12 cellular contexts compared by ENCODE assay signal in the genomic region with DNA sequence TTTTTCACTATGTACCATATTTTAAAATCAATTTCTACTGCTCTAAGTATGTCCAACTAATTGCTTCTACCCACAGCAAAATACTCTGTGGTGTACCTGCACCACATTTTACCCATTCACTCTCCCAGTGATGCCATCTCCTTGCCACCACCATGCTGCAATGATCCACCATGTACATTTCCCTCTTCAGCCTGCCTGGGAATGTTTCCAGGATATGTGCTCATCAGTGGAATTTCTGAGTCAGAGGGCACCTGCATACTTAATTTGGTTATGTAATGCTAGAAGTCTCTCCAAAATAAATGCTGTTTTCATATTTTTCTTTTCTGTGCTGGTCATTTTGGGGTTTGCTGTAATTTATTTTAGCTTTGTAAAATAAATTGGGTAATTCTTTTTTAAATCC. TPM values are rescaled to one million over a fixed set of nuclear protein-coding genes. Genes with fewer than 3 reads are reported as not detected.
DNase-seq lines count a peak whose midpoint lies in the region; ATAC-seq and TF ChIP-seq lines count a peak whose summit lies in the region.
"Had no signal": no experiment of that assay in that cellular context is flagged by ENCODE, and none has a peak within 500 bp of the region (broad histone marks: within the 10 kb centered on the region; RNA-seq: fewer than 3 reads in every experiment).

No MANE protein-coding gene starts in this region.

- H3K4me3 Mint-ChIP-seq in HFFc6 = no peak overlapping the region
- H3K4me3 Mint-ChIP-seq in T-cell = no peak overlapping the region
- H3K4me3 Mint-ChIP-seq in naive thymus-derived CD4-positive, alpha-beta T cell = no peak overlapping the region
- H3K4me3 Mint-ChIP-seq: activated naive CD8-positive, alpha-beta T cell had no signal

- intact Hi-C loops in naive thymus-derived CD4-positive, alpha-beta T cell (cut with micrococcal nuclease) = loop anchor here in 1 of 2 donors (5.0 kb wide), 1 partner anchor 32 kb away; a partner anchor contains a TSS

- H3K9ac ChIP-seq in adipocyte (ENCODE audit: low read length) = no peak overlapping the region

- TF ChIP-seq CTCF in HFFc6 (IDR thresholded peaks at IDR 0.05) = no peak

- H3K27me3 ChIP-seq in adipocyte (replicated peaks; ENCODE audit: control insufficient read depth, insufficient read depth, low read length) = peaks cover 6% of the 10 kb centered on the region
- H3K27me3 ChIP-seq in naive thymus-derived CD4-positive, alpha-beta T cell (ENCODE audit: control insufficient read depth in 2 of 2, insufficient read depth in 2 of 2, low read length in 2 of 2) = no peaks in the 10 kb centered on the region
- H3K27me3 ChIP-seq: suprapubic skin had no signal

- DNase-seq in ACHN (peak; percentile 89), HFFc6 (peak; percentile 66), adipocyte (ENCODE audit: low read depth) (peak; percentile 52), glomerular endothelial cell (ENCODE audit: extremely low read depth, low read depth, low spot score) (peak; percentile 58), T-cell (no peak), iPS-NIHi7 (ENCODE audit: extremely low spot score) (no peak), RPMI8226 (no peak)
- DNase-seq in naive thymus-derived CD4-positive, alpha-beta T cell = no peak
- DNase-seq: C1 segment of cervical spinal cord, midbrain had no signal

- H3K36me3 ChIP-seq in adipocyte (ENCODE audit: control insufficient read depth, insufficient read depth, low read length, severe bottlenecking) = no peaks in the 10 kb centered on the region
- no peaks in the 10 kb centered on the region for H3K36me3 ChIP-seq in naive thymus-derived CD4-positive, alpha-beta T cell (ENCODE audit: control insufficient read depth in 2 of 3, insufficient read depth in 3 of 3, low read length in 3 of 3)
- H3K36me3 ChIP-seq: suprapubic skin had no signal

- peaks cover 7% of the 10 kb centered on the region for H3K27me3 Mint-ChIP-seq in HFFc6 (ENCODE audit: insufficient read depth)
- peaks cover 0 to 3% of the 10 kb centered on the region in 2 donors for H3K27me3 Mint-ChIP-seq in T-cell
- peaks cover 0 to 18% (median 0%) of the 10 kb centered on the region in 5 donors for H3K27me3 Mint-ChIP-seq in naive thymus-derived CD4-positive, alpha-beta T cell
- H3K27me3 Mint-ChIP-seq: activated naive CD8-positive, alpha-beta T cell had no signal

- no peak overlapping the region for H3K4me3 ChIP-seq in adipocyte (ENCODE audit: low read length)
- no peak overlapping the region for H3K4me3 ChIP-seq in naive thymus-derived CD4-positive, alpha-beta T cell (ENCODE audit: low read length)
- H3K4me3 ChIP-seq: suprapubic skin had no signal

- no peak overlapping the region for H3K27ac ChIP-seq in naive thymus-derived CD4-positive, alpha-beta T cell (ENCODE audit: low read depth, low read length)
- H3K27ac ChIP-seq: suprapubic skin had no signal

- H3K4me1 Mint-ChIP-seq in HFFc6 (ENCODE audit: low read depth) (peaks cover 17% of the 10 kb centered on the region), T-cell (peaks cover 12 to 25% (median 14%) of the 10 kb centered on the region in 3 donors)
- H3K4me1 Mint-ChIP-seq in naive thymus-derived CD4-positive, alpha-beta T cell = peaks cover 6 to 26% (median 18%) of the 10 kb centered on the region in 7 donors

- POLR2A ChIA-PET in T-cell (lab: Charles Lee) = no interaction called here
- POLR2A ChIA-PET in naive thymus-derived CD4-positive, alpha-beta T cell (lab: Charles Lee) = no interaction called here

- in situ Hi-C loops in ACHN (cut with HindIII; ENCODE audit: low pct_ligation_motif_present, low pct_unique_long_range_greater_than_20kb, low sequenced_read_pairs) = no loop called here

- H3K36me3 Mint-ChIP-seq in HFFc6 (ENCODE audit: low read depth) = no peaks in the 10 kb centered on the region
- H3K36me3 Mint-ChIP-seq in T-cell = no peaks in the 10 kb centered on the region
- H3K36me3 Mint-ChIP-seq in naive thymus-derived CD4-positive, alpha-beta T cell = peaks cover 0 to 4% (median 0%) of the 10 kb centered on the region in 5 donors

- H3K27ac Mint-ChIP-seq in HFFc6 (no peak overlapping the region; the same call in 1 of the 2 replicates), T-cell (no peak overlapping the region)
- no peak overlapping the region for H3K27ac Mint-ChIP-seq in naive thymus-derived CD4-positive, alpha-beta T cell
- H3K27ac Mint-ChIP-seq: activated naive CD8-positive, alpha-beta T cell had no signal

- ATAC-seq in T-cell (replicated peaks in 1 of 4) = no peak
- no peak for ATAC-seq in naive thymus-derived CD4-positive, alpha-beta T cell

- H3K9me3 Mint-ChIP-seq in HFFc6 = no peaks in the 10 kb centered on the region
- peaks cover 0 to 8% (median 4%) of the 10 kb centered on the region in 3 donors for H3K9me3 Mint-ChIP-seq in T-cell
- peaks cover 0 to 10% (median 4%) of the 10 kb centered on the region in 11 donors for H3K9me3 Mint-ChIP-seq in naive thymus-derived CD4-positive, alpha-beta T cell

- no peaks in the 10 kb centered on the region for H3K9me3 ChIP-seq in adipocyte (ENCODE audit: control insufficient read depth, low read length)
- no peaks in the 10 kb centered on the region for H3K9me3 ChIP-seq in naive thymus-derived CD4-positive, alpha-beta T cell (ENCODE audit: control insufficient read depth in 2 of 3, low read length in 3 of 3)

- CTCF ChIA-PET in T-cell (lab: Charles Lee) = no interaction called here
- CTCF ChIA-PET in naive thymus-derived CD4-positive, alpha-beta T cell (lab: Charles Lee) = no interaction called here

- H3K4me1 ChIP-seq in adipocyte (ENCODE audit: control insufficient read depth, insufficient read depth, low read length) = peaks cover 9% of the 10 kb centered on the region
- H3K4me1 ChIP-seq in naive thymus-derived CD4-positive, alpha-beta T cell (ENCODE audit: control insufficient read depth in 2 of 2, insufficient read depth in 2 of 2, low read length in 2 of 2) = peaks cover 0 to 12% of the 10 kb centered on the region in 2 donors
- H3K4me1 ChIP-seq: suprapubic skin had no signal

RNA-seq across cellular contexts. Expression of a gene that starts 33.2 kb away (rescaled TPM):
- 10 to 100 TPM in 1 of 6 experiments, 1 to 10 TPM in 5; 1.0 to 17.3 (median 2.3) TPM for total RNA-seq in HFFc6 (2021; fragmentation: NEBNext Ultra II Directional; extraction: Animal tissue kit (Norgen Biotek cat#: 25700))
- total RNA-seq in glomerular endothelial cell (58.9 and 101 TPM in 2 replicates), T-cell (100 to 1,000 TPM in 3 of 5 donors, 10 to 100 TPM in 2; 54.0 to 150 (median 113) TPM)
- total RNA-seq in naive thymus-derived CD4-positive, alpha-beta T cell = 100 to 1,000 TPM in 2 of 5 experiments, 10 to 100 TPM in 3; 42.0 to 142 (median 97.5) TPM
- polyA plus RNA-seq in naive thymus-derived CD4-positive, alpha-beta T cell = 100 to 1,000 TPM; 299 to 398 TPM

RNA-seq across cellular contexts. Expression of a gene that starts 46.3 kb away (rescaled TPM):
- total RNA-seq in HFFc6 (2021; fragmentation: NEBNext Ultra II Directional; extraction: Animal tissue kit (Norgen Biotek cat#: 25700)) = not detected
- total RNA-seq in glomerular endothelial cell = not detected in 2 replicates
- not detected for total RNA-seq in T-cell
- not detected for total RNA-seq in naive thymus-derived CD4-positive, alpha-beta T cell
- polyA plus RNA-seq in naive thymus-derived CD4-positive, alpha-beta T cell = not detected

Comparison
In these comparisons a context has a peak if more than half of its experiments do, and no peak if none do; other contexts are left out.
1. DNase-seq: peak in ACHN (single experiment), HFFc6 (single experiment), adipocyte (single experiment) and glomerular endothelial cell (single experiment); none in T-cell (0 of 34), naive thymus-derived CD4-positive, alpha-beta T cell (0 of 9), iPS-NIHi7 (single experiment) and RPMI8226 (single experiment).